In the genomic region with DNA sequence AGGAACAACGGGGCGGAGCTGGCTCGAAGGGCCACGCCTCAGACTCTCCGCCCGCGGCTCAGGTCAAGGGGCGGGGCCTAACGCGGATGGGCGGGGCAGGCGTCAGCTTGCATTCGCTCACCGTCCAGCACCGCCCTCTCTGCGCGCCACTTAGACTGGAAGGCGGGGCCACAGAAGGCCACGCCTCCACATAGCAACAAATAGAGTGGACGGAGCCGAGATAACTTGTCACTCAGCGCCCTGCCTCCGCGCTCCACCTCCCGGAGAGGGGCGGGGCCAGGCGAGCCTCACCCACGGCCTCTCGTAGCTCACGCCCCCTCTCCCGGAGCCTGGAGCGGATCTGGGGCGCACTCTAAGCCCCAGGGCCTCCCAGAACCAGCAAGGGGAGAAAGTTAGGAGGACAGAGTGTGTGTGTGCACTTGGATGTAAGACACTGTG, we compare ENCODE assay signal across 8 cellular contexts. TPM values are rescaled to one million over a fixed set of nuclear protein-coding genes. Genes with fewer than 3 reads are reported as not detected.
DNase-seq lines count a peak whose midpoint lies in the region; ATAC-seq and TF ChIP-seq lines count a peak whose summit lies in the region.

No MANE protein-coding gene starts in this region.

- peak overlapping the region; percentile 61 to 79 for H3K4me3 ChIP-seq in SK-N-SH (ENCODE audit: low read depth in 2 of 2, low read length in 1 of 2)

- peak overlapping the region; percentile 98; the same call in 1 of the 2 replicates for H2AFZ ChIP-seq in SK-N-SH (ENCODE audit: low read depth)

- peak; percentile 91 for ATAC-seq in HG02623 (IDR thresholded peaks at IDR 0.05; ENCODE audit: unreplicated experiment)

- CTCF ChIA-PET in SK-N-SH (lab: Yijun Ruan, JAX): interaction anchor here (0.7 to 4.4 kb wide), 11 partner anchors 19 to 169 kb away, joined by 3 to 37 read pairs (median 8); a partner anchor contains a TSS

- no peaks in the 10 kb centered on the region; the same call in 1 of the 2 replicates for H3K79me2 ChIP-seq in SK-N-SH (ENCODE audit: insufficient read depth)

- H3F3A ChIP-seq in SK-N-SH (replicated peaks; ENCODE audit: insufficient read depth): peaks cover 14% of the 10 kb centered on the region

- H3K4me3 Mint-ChIP-seq in activated naive CD4-positive, alpha-beta T cell treated with anti-CD3 and anti-CD28 coated beads, Interleukin-2, amount 50 U/mL, for 24 hours: peak overlapping the region; percentile 90

- DNase-seq in GM04503 (ENCODE audit: low read depth) (peak; percentile 92), NCI-H1092 (lab: John Stamatoyannopoulos, UW) (peak; percentile 79), SK-N-SH (peak; percentile 97), germinal center (ENCODE audit: low spot score) (peak; percentile 97), nucleus accumbens (lab: John Stamatoyannopoulos, UW) (peak; percentile 83 to 100 (median 98)), superior temporal gyrus (ENCODE audit: extremely low spot score) (peak; percentile 99)

- peak overlapping the region; percentile 96 for H3K27ac Mint-ChIP-seq in activated naive CD4-positive, alpha-beta T cell treated with anti-CD3 and anti-CD28 coated beads, Interleukin-2, amount 50 U/mL, for 24 hours

- no peak for TF ChIP-seq RAD21 in SK-N-SH (IDR thresholded peaks at IDR 0.05; ENCODE audit: low read length)

- no peaks in the 10 kb centered on the region for H3K36me3 ChIP-seq in SK-N-SH (replicated peaks in 1 of 2; ENCODE audit: control insufficient read depth in 1 of 2, insufficient read depth in 2 of 2, low read length in 1 of 2)

- TF ChIP-seq EP300 in SK-N-SH (IDR thresholded peaks at IDR 0.05; ENCODE audit: borderline replicate concordance in 1 of 2, low read depth in 1 of 2, low read length in 1 of 2): no peak

- no peak for TF ChIP-seq CTCF in SK-N-SH (IDR thresholded peaks at IDR 0.05)

- H3K9ac ChIP-seq in SK-N-SH: peak overlapping the region; percentile 74; the same call in 1 of the 2 replicates

- H3K27ac ChIP-seq in SK-N-SH (ENCODE audit: low read depth in 2 of 2, low read length in 1 of 2): peak overlapping the region in 1 of 2 experiments; percentile 79; a peak in 1 of 4 replicates

- H3K36me3 Mint-ChIP-seq in activated naive CD4-positive, alpha-beta T cell treated with anti-CD3 and anti-CD28 coated beads, Interleukin-2, amount 50 U/mL, for 24 hours: no peaks in the 10 kb centered on the region

- H3K4me2 ChIP-seq in SK-N-SH: peak overlapping the region; percentile 91

- H4K20me1 ChIP-seq in SK-N-SH (ENCODE audit: insufficient read depth): no peaks in the 10 kb centered on the region

- POLR2A ChIA-PET in SK-N-SH (lab: Yijun Ruan, JAX): interaction anchor here (0.5 to 1.6 kb wide), 6 partner anchors 9 to 105 kb away, joined by 3 to 7 read pairs (median 3); a partner anchor contains a TSS

- no peaks in the 10 kb centered on the region for H3K9me3 Mint-ChIP-seq in activated naive CD4-positive, alpha-beta T cell treated with anti-CD3 and anti-CD28 coated beads, Interleukin-2, amount 50 U/mL, for 24 hours

- no peaks in the 10 kb centered on the region for H3K9me2 ChIP-seq in SK-N-SH

- peaks cover 5 to 17% of the 10 kb centered on the region in 2 experiments; a peak in 3 of 4 replicates for H3K4me1 ChIP-seq in SK-N-SH (ENCODE audit: control insufficient read depth in 1 of 2, insufficient read depth in 2 of 2, low read depth in 1 of 2, low read length in 1 of 2)

- H3K4me1 Mint-ChIP-seq in activated naive CD4-positive, alpha-beta T cell treated with anti-CD3 and anti-CD28 coated beads, Interleukin-2, amount 50 U/mL, for 24 hours: peaks cover 25% of the 10 kb centered on the region

- under 1% methylated on average over 23 of the region's 33 CpGs for WGBS in SK-N-SH (ENCODE audit: low lambda C conversion rate)

- peaks cover 3% of the 10 kb centered on the region for H3K27me3 Mint-ChIP-seq in activated naive CD4-positive, alpha-beta T cell treated with anti-CD3 and anti-CD28 coated beads, Interleukin-2, amount 50 U/mL, for 24 hours

- H3K27me3 ChIP-seq in SK-N-SH (ENCODE audit: insufficient read depth): no peaks in the 10 kb centered on the region

- H3K9me3 ChIP-seq in SK-N-SH: no peaks in the 10 kb centered on the region

TF ChIP-seq in SK-N-SH, 30 proteins besides CTCF, POLR2A, EP300 and RAD21:
- peak; percentile 13; the same call in 1 of the 2 replicates for TF ChIP-seq SIN3A (IDR thresholded peaks at IDR 0.05; ENCODE audit: borderline replicate concordance, low read depth, low read length)
- TF ChIP-seq, protein P1, sequence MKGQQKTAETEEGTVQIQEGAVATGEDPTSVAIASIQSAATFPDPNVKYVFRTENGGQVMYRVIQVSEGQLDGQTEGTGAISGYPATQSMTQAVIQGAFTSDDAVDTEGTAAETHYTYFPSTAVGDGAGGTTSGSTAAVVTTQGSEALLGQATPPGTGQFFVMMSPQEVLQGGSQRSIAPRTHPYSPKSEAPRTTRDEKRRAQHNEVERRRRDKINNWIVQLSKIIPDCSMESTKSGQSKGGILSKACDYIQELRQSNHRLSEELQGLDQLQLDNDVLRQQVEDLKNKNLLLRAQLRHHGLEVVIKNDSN (IDR thresholded peaks at IDR 0.05; ENCODE audit: borderline replicate concordance, low read depth): no peak
- peak; percentile 45; the same call in 1 of the 2 replicates for TF ChIP-seq NRF1 (IDR thresholded peaks at IDR 0.05; ENCODE audit: low read depth, low read length)
- TF ChIP-seq, protein P2, sequence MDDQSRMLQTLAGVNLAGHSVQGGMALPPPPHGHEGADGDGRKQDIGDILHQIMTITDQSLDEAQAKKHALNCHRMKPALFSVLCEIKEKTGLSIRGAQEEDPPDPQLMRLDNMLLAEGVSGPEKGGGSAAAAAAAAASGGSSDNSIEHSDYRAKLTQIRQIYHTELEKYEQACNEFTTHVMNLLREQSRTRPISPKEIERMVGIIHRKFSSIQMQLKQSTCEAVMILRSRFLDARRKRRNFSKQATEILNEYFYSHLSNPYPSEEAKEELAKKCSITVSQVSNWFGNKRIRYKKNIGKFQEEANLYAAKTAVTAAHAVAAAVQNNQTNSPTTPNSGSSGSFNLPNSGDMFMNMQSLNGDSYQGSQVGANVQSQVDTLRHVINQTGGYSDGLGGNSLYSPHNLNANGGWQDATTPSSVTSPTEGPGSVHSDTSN (IDR thresholded peaks at IDR 0.05): peak; percentile 84

RNA-seq across cellular contexts. Expression of a gene that starts 0.3 kb away (rescaled TPM):
- polyA plus RNA-seq in SK-N-SH (2012; rRNA removed): 69.7 and 85.9 TPM in 2 replicates
- polyA plus RNA-seq in SK-N-SH (2012; cell fraction: cytosol; rRNA removed): 31.1 and 52.7 TPM in 2 replicates
- polyA plus RNA-seq in SK-N-SH (2012; cell fraction: nucleus; rRNA removed): 44.1 and 51.8 TPM in 2 replicates

RNA-seq across cellular contexts. Expression of a gene that starts 1.0 kb away (rescaled TPM):
- polyA plus RNA-seq in SK-N-SH (2012; rRNA removed): 2.8 and 3.1 TPM in 2 replicates
- polyA plus RNA-seq in SK-N-SH (2012; cell fraction: cytosol; rRNA removed): 1.6 and 3.1 TPM in 2 replicates
- polyA plus RNA-seq in SK-N-SH (2012; cell fraction: nucleus; rRNA removed): 4.8 and 5.0 TPM in 2 replicates

RNA-seq across cellular contexts. Expression of a gene that starts 21.7 kb away (rescaled TPM):
- 11.3 and 12.9 TPM in 2 replicates for polyA plus RNA-seq in SK-N-SH (2012; rRNA removed)
- polyA plus RNA-seq in SK-N-SH (2012; cell fraction: cytosol; rRNA removed): 8.6 and 10.4 TPM in 2 replicates
- polyA plus RNA-seq in SK-N-SH (2012; cell fraction: nucleus; rRNA removed): 8.0 and 9.5 TPM in 2 replicates

RNA-seq across cellular contexts. Expression of a gene that starts 40.0 kb away (rescaled TPM):
- polyA plus RNA-seq in SK-N-SH (2012; rRNA removed): 7.1 and 10.4 TPM in 2 replicates
- polyA plus RNA-seq in SK-N-SH (2012; cell fraction: cytosol; rRNA removed): 6.5 and 7.6 TPM in 2 replicates
- 8.4 and 10.2 TPM in 2 replicates for polyA plus RNA-seq in SK-N-SH (2012; cell fraction: nucleus; rRNA removed)

RNA-seq across cellular contexts. Expression of a gene that starts 52.6 kb away (rescaled TPM):
- polyA plus RNA-seq in SK-N-SH (2012; rRNA removed): 2.2 TPM in 2 replicates
- 1.0 and 1.5 TPM in 2 replicates for polyA plus RNA-seq in SK-N-SH (2012; cell fraction: cytosol; rRNA removed)
- polyA plus RNA-seq in SK-N-SH (2012; cell fraction: nucleus; rRNA removed): 2.9 and 4.3 TPM in 2 replicates
